8 cellular contexts compared by ENCODE assay signal in genomic region chr17:68057531-68057952, GRCh38. TPM values are rescaled to one million over a fixed set of nuclear protein-coding genes. Genes with fewer than 3 reads are reported as not detected.
DNase-seq lines count a peak whose midpoint lies in the region; ATAC-seq, FAIRE-seq and TF ChIP-seq lines count a peak whose summit lies in the region.

No MANE protein-coding gene starts in this region.

- H3K4ac ChIP-seq in trophoblast cell (ENCODE audit: low read depth, low read length), result no peak overlapping the region

- H3K36me3 Mint-ChIP-seq in T-cell, result no peaks in the 10 kb centered on the region

- H4K12ac ChIP-seq in trophoblast cell (ENCODE audit: low read depth, low read length), result no peak overlapping the region

- no peaks in the 10 kb centered on the region for H3K9me3 ChIP-seq in trophoblast cell (ENCODE audit: insufficient read depth, low read depth, low read length)
- no peaks in the 10 kb centered on the region for H3K9me3 ChIP-seq in sigmoid colon

- H3K27me3 ChIP-seq in trophoblast cell (ENCODE audit: insufficient read depth, low read length) (no peaks in the 10 kb centered on the region), sigmoid colon (no peaks in the 10 kb centered on the region)

- no peak overlapping the region for H4K8ac ChIP-seq in trophoblast cell (ENCODE audit: low read depth, low read length)

- H3K4me3 Mint-ChIP-seq in T-cell, result no peak overlapping the region

- H3K9me3 Mint-ChIP-seq in T-cell, result no peaks in the 10 kb centered on the region

- no peak overlapping the region for H4K91ac ChIP-seq in trophoblast cell (ENCODE audit: low read depth, low read length)

- no peak for TF ChIP-seq CTCF in sigmoid colon (IDR thresholded peaks at IDR 0.05)

- no peaks in the 10 kb centered on the region for H3K79me1 ChIP-seq in trophoblast cell (ENCODE audit: low read length)

- POLR2A ChIA-PET in T-cell (lab: Charles Lee), result interaction anchor here in 1 of 2 donors (0.7 kb wide), 1 partner anchor 82 kb away, joined by 10 read pairs; no protein-coding TSS in a partner anchor

- no peak overlapping the region for H3K27ac Mint-ChIP-seq in T-cell

- H3K4me1 ChIP-seq in trophoblast cell (ENCODE audit: control insufficient read depth in 1 of 2, insufficient read depth in 2 of 2, low read length in 2 of 2) (peaks cover 2 to 8% of the 10 kb centered on the region in 2 experiments), sigmoid colon (peaks cover 0 to 11% (median 6%) of the 10 kb centered on the region in 4 donors)

- H3K4me2 ChIP-seq in trophoblast cell (ENCODE audit: low read length), result no peak overlapping the region

- H2AK5ac ChIP-seq in trophoblast cell (ENCODE audit: low read length), result no peak overlapping the region

- intact Hi-C loops in sigmoid colon (cut with DNase I), result no loop called here

- no peaks in the 10 kb centered on the region for H3K36me3 ChIP-seq in trophoblast cell (ENCODE audit: control insufficient read depth in 1 of 2, insufficient read depth in 2 of 2, low read length in 2 of 2)
- no peaks in the 10 kb centered on the region for H3K36me3 ChIP-seq in sigmoid colon

- TF ChIP-seq EP300 in sigmoid colon (IDR thresholded peaks at IDR 0.05), result no peak

- H3K4me1 Mint-ChIP-seq in T-cell, result peaks cover 0 to 41% (median 4%) of the 10 kb centered on the region in 3 donors

- H3K23ac ChIP-seq in trophoblast cell (ENCODE audit: low read length), result no peak overlapping the region

- TF ChIP-seq POLR2A in GM12891 (IDR thresholded peaks at IDR 0.05; ENCODE audit: low read depth, low read length), result no peak
- no peak for TF ChIP-seq POLR2A in sigmoid colon (IDR thresholded peaks at IDR 0.05)

- H3K4me3 ChIP-seq in trophoblast cell (ENCODE audit: low read depth, low read length) (no peak overlapping the region), sigmoid colon (no peak overlapping the region)

- no peaks in the 10 kb centered on the region for H3K27me3 Mint-ChIP-seq in T-cell

- CTCF ChIA-PET in T-cell (lab: Charles Lee), result interaction anchor here (0.7 to 1.7 kb wide), 9 partner anchors 21 to 1688 kb away, joined by 3 to 6 read pairs (median 4); no protein-coding TSS in a partner anchor

- H2BK120ac ChIP-seq in trophoblast cell (ENCODE audit: insufficient read depth, low read length, poor library complexity), result no peak overlapping the region

- H3K14ac ChIP-seq in trophoblast cell (ENCODE audit: low read length), result no peak overlapping the region

- FAIRE-seq in GM12891 (lab: Jason Lieb, UNC), result peak; percentile 45

- peak; percentile 25 for DNase-seq in A172 (ENCODE audit: low spot score)
- no peak for DNase-seq in GM12891 (ENCODE audit: insufficient read length, low spot score)
- peak in 31 of 34 experiments; percentile 12 to 62 (median 37) for DNase-seq in T-cell
- DNase-seq in central memory CD4-positive, alpha-beta T cell, result peak; percentile 33
- peak; percentile 45 to 71 for DNase-seq in trophoblast cell
- no peak for DNase-seq in sigmoid colon
- no peak for DNase-seq in NCI-H345 treated with DMSO at 0.1 percent for 48 hours (lab: John Stamatoyannopoulos, UW; ENCODE audit: unreplicated experiment)

- no CpG with 5 or more reads among the region's 4 CpGs for WGBS in trophoblast cell (ENCODE audit: extremely low coverage, insufficient coverage, insufficient read length)
- WGBS in sigmoid colon, 2 donors, result 33 to 55% methylated on average over 4 of the region's 4 CpGs

- no peak overlapping the region for H2BK5ac ChIP-seq in trophoblast cell (ENCODE audit: low read depth, low read length, poor library complexity)

- no peak overlapping the region for H3K9ac ChIP-seq in trophoblast cell (ENCODE audit: low read length)

- ATAC-seq in T-cell (replicated peaks in 1 of 4) (peak; percentile 67 to 87 (median 78)), HG02884 (IDR thresholded peaks at IDR 0.05; ENCODE audit: unreplicated experiment) (no peak)

- no peak overlapping the region for H3K27ac ChIP-seq in trophoblast cell (ENCODE audit: low read depth, low read length)
- no peak overlapping the region for H3K27ac ChIP-seq in sigmoid colon

- H3K79me2 ChIP-seq in trophoblast cell (ENCODE audit: control insufficient read depth, insufficient read depth, low read length, poor library complexity), result no peaks in the 10 kb centered on the region

- H3K18ac ChIP-seq in trophoblast cell (ENCODE audit: low read length), result no peak overlapping the region

- no peak overlapping the region for H2BK12ac ChIP-seq in trophoblast cell (ENCODE audit: low read length)

- H2AFZ ChIP-seq in trophoblast cell (ENCODE audit: insufficient read depth, low read length, poor library complexity), result no peak overlapping the region

TF ChIP-seq in GM12891, 5 proteins besides CTCF, POLR2A, EP300 and RAD21:
- no peak for TF ChIP-seq POU2F2 (IDR thresholded peaks at IDR 0.05; ENCODE audit: low read depth, low read length)
- TF ChIP-seq PAX5 (IDR thresholded peaks at IDR 0.05; ENCODE audit: insufficient read depth, low read length, severe bottlenecking), result no peak
- no peak for TF ChIP-seq TAF1 (IDR thresholded peaks at IDR 0.05; ENCODE audit: low read depth, low read length)
- no peak for TF ChIP-seq POLR2AphosphoS5 (IDR thresholded peaks at IDR 0.05; ENCODE audit: low read depth, low read length)
- TF ChIP-seq SPI1 (IDR thresholded peaks at IDR 0.05; ENCODE audit: low read depth, low read length), result no peak

RNA-seq across cellular contexts. Expression of gene KPNA2, which starts 22.0 kb away (rescaled TPM):
- 358 and 473 TPM in 2 replicates for total RNA-seq in A172 (2014; rRNA removed; shearing (Covaris generic))
- polyA plus RNA-seq in GM12891 (2012; ENCODE audit: low read depth, missing spikeins), result 155 TPM
- 10 to 100 TPM; 10.1 to 58.1 (median 13.9) TPM for total RNA-seq in T-cell
- 215 and 223 TPM in 2 replicates for polyA plus RNA-seq in trophoblast cell (2013)
- 10 to 100 TPM in 2 of 4 donors, 1 to 10 TPM in 2; 7.4 to 17.0 (median 13.0) TPM for total RNA-seq in sigmoid colon
- polyA plus RNA-seq in sigmoid colon, result 10 to 100 TPM; 11.4 to 63.6 (median 25.4) TPM

Comparison
In these comparisons a context has a peak if more than half of its experiments do, and no peak if none do; other contexts are left out.
1. DNase-seq: peak in A172 (single experiment), T-cell (31 of 34), central memory CD4-positive, alpha-beta T cell (single experiment) and trophoblast cell (2 of 2); none in GM12891 (single experiment), sigmoid colon (single experiment) and NCI-H345 treated with DMSO at 0.1 percent for 48 hours (single experiment).